In genomic region chr3:196081834-196082470, GRCh38 we compare ENCODE assay signal across 8 cellular contexts. TPM values are rescaled to one million over a fixed set of nuclear protein-coding genes. Genes with fewer than 3 reads are reported as not detected.
A peak's percentile ranks its signal among the peaks of the same experiment; 100 is the strongest.
DNase-seq lines count a peak whose midpoint lies in the region; TF ChIP-seq lines count a peak whose summit lies in the region.

Gene TFRC, minus strand, starts transcription at chr3:196082090. Its CDS starts 4,991 bp downstream, at chr3:196077099.

- H3K27me3 ChIP-seq in HAP-1 (ENCODE audit: low read depth) (no peaks in the 10 kb centered on the region), MM.1S (replicated peaks; ENCODE audit: insufficient read depth, low read length) (no peaks in the 10 kb centered on the region)

- H3K36me3 Mint-ChIP-seq in nephron progenitor cell (ENCODE audit: low read depth): peaks cover under 1% of the 10 kb centered on the region
- peaks cover 37% of the 10 kb centered on the region for H3K36me3 Mint-ChIP-seq in stimulated activated naive CD8-positive, alpha-beta T cell treated with anti-CD3 and anti-CD28 coated beads, Interleukin-15, Interleukin-2, amounts not matched to agents 100 ng/mL and 50 ng/mL, for 24 hours (ENCODE audit: low read depth)

- no peak for TF ChIP-seq CTCF in MM.1S (IDR thresholded peaks at IDR 0.05; ENCODE audit: low read length)
- no peak for TF ChIP-seq CTCF in fibroblast of the aortic adventitia (IDR thresholded peaks at IDR 0.05; ENCODE audit: insufficient read depth, low read length)
- no peak for TF ChIP-seq CTCF in nephron progenitor cell (IDR thresholded peaks at IDR 0.05)

- peak within 1 kb of the TSS; percentile 91 for H3K27ac ChIP-seq in MM.1S (ENCODE audit: low read length)

- peak within 1 kb of the TSS; percentile 80 for H3K4me3 ChIP-seq in HAP-1
- H3K4me3 ChIP-seq in MM.1S (ENCODE audit: low read length): peak within 1 kb of the TSS; percentile 97
- H3K4me3 ChIP-seq in fibroblast of the aortic adventitia (ENCODE audit: low read depth, low read length): peak within 1 kb of the TSS; percentile 90

- H3F3A ChIP-seq in MM.1S (ENCODE audit: insufficient read depth, low read length): peaks cover 16% of the 10 kb centered on the region

- H3K27me3 Mint-ChIP-seq in nephron progenitor cell (ENCODE audit: low read depth, poor library complexity): no peaks in the 10 kb centered on the region
- H3K27me3 Mint-ChIP-seq in stimulated activated naive CD8-positive, alpha-beta T cell treated with anti-CD3 and anti-CD28 coated beads, Interleukin-15, Interleukin-2, amounts not matched to agents 100 ng/mL and 50 ng/mL, for 24 hours: peaks cover 3% of the 10 kb centered on the region

- no peaks in the 10 kb centered on the region for H3K9me3 Mint-ChIP-seq in nephron progenitor cell
- no peaks in the 10 kb centered on the region for H3K9me3 Mint-ChIP-seq in stimulated activated naive CD8-positive, alpha-beta T cell treated with anti-CD3 and anti-CD28 coated beads, Interleukin-15, Interleukin-2, amounts not matched to agents 100 ng/mL and 50 ng/mL, for 24 hours

- H4K20me1 ChIP-seq in MM.1S (ENCODE audit: insufficient read depth, low read length): peaks cover 32% of the 10 kb centered on the region

- DNase-seq in HAP-1 (ENCODE audit: low spot score in 2 of 2) (peak; percentile 87 to 98), MM.1S (peak; percentile 100), SHP77 treated with DMSO at 0.1 percent for 48 hours (lab: John Stamatoyannopoulos, UW) (peak; percentile 64), fibroblast of the aortic adventitia (ENCODE audit: low read depth) (peak; percentile 86), nephron progenitor cell (peak; percentile 98)
- peak; percentile 98 for DNase-seq in activated effector memory CD4-positive, alpha-beta T cell treated with anti-CD3 and anti-CD28 coated beads, Interleukin-2, amount 50 U/mL, for 16 hours

- H3K27ac Mint-ChIP-seq in nephron progenitor cell: peak within 1 kb of the TSS; percentile 97
- H3K27ac Mint-ChIP-seq in stimulated activated naive CD8-positive, alpha-beta T cell treated with anti-CD3 and anti-CD28 coated beads, Interleukin-15, Interleukin-2, amounts not matched to agents 100 ng/mL and 50 ng/mL, for 24 hours: peak within 1 kb of the TSS; percentile 98

- H3K9me3 ChIP-seq in ES-I3 (ENCODE audit: control insufficient read depth, insufficient read depth, low read length): no peaks in the 10 kb centered on the region
- no peaks in the 10 kb centered on the region for H3K9me3 ChIP-seq in HAP-1
- H3K9me3 ChIP-seq in MM.1S (replicated peaks; ENCODE audit: insufficient read depth, low read length): no peaks in the 10 kb centered on the region

- peaks cover 49% of the 10 kb centered on the region for H3K79me2 ChIP-seq in MM.1S (ENCODE audit: low read length)

- H3K9me2 ChIP-seq in MM.1S (replicated peaks; ENCODE audit: insufficient read depth, low read length): no peaks in the 10 kb centered on the region

- peaks cover 28% of the 10 kb centered on the region for H3K4me1 Mint-ChIP-seq in nephron progenitor cell
- H3K4me1 Mint-ChIP-seq in stimulated activated naive CD8-positive, alpha-beta T cell treated with anti-CD3 and anti-CD28 coated beads, Interleukin-15, Interleukin-2, amounts not matched to agents 100 ng/mL and 50 ng/mL, for 24 hours (ENCODE audit: low read depth): peaks cover 45% of the 10 kb centered on the region

- H3K9ac ChIP-seq in ES-I3 (ENCODE audit: low read depth, low read length) (peak within 1 kb of the TSS; percentile 94), MM.1S (ENCODE audit: low read length) (peak within 1 kb of the TSS; percentile 98)

- H3K4me1 ChIP-seq in ES-I3 (ENCODE audit: insufficient read depth, low read length): no peaks in the 10 kb centered on the region
- H3K4me1 ChIP-seq in HAP-1: peaks cover 32% of the 10 kb centered on the region
- H3K4me1 ChIP-seq in MM.1S (ENCODE audit: low read length): peaks cover 12% of the 10 kb centered on the region

- H3K4me2 ChIP-seq in MM.1S (ENCODE audit: low read depth, low read length): peak within 1 kb of the TSS; percentile 83

- H2AFZ ChIP-seq in MM.1S (ENCODE audit: low read length): peak within 1 kb of the TSS; percentile 80

- peak within 1 kb of the TSS; percentile 96 for H3K4me3 Mint-ChIP-seq in nephron progenitor cell
- peak within 1 kb of the TSS; percentile 100 for H3K4me3 Mint-ChIP-seq in stimulated activated naive CD8-positive, alpha-beta T cell treated with anti-CD3 and anti-CD28 coated beads, Interleukin-15, Interleukin-2, amounts not matched to agents 100 ng/mL and 50 ng/mL, for 24 hours

- H3K36me3 ChIP-seq in ES-I3 (ENCODE audit: insufficient read depth, low read length) (no peaks in the 10 kb centered on the region), HAP-1 (replicated peaks) (no peaks in the 10 kb centered on the region; the same call in 1 of the 2 replicates), MM.1S (replicated peaks; ENCODE audit: insufficient read depth, low read length) (peaks cover 5% of the 10 kb centered on the region)

- in situ Hi-C loops in HAP-1 (cut with MboI; ENCODE audit: low sequenced_read_pairs): loop anchor here (25.0 kb wide), 1 partner anchor 430 kb away; the partner anchor contains the start of genes RNF168 and SMCO1

RNA-seq across cellular contexts. Expression of gene TFRC, which starts in this region (rescaled TPM):
- total RNA-seq in fibroblast of the aortic adventitia (ENCODE audit: low replicate concordance): 80.3 and 143 TPM in 2 replicates

Comparison
In these comparisons a context has a peak if more than half of its experiments do, and no peak if none do; other contexts are left out.
1. Peak in every context shown above with its lines: DNase-seq, H3K4me3 ChIP-seq and H3K27ac ChIP-seq.